ENCODE assay signal across 8 cellular contexts in the genomic region with DNA sequence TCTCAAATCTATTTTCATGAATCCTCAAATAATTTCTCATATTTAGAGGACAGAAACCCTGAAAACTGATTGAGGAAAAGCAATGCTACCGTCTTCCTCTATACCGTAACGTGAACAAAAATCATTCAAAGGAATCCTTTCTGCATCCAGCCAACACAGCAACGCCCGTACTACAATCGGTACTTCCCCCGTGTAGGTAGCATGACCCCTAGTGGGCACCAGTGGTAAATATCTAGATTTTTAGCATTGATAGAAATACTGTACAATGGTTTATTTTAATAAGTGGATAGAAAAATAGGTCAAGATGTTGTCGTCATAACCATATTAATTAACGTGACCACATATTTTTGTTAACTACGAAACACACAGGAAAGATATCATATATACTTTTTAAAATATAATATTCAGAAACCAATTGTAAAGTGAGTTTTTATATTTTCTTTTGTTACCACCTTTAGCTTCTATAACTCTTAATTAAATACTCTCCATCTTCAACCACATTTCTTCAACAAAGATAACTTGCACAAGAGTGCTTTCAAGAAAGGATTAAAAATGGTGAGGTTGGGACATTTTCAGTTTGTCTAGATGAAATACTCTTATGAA.
DNase-seq lines count a peak whose midpoint lies in the region; ATAC-seq and TF ChIP-seq lines count a peak whose summit lies in the region.

No MANE protein-coding gene starts in this region.

- no peaks in the 10 kb centered on the region for H3K36me3 ChIP-seq in body of pancreas (replicated peaks in 1 of 2; ENCODE audit: insufficient read depth in 1 of 2, low read depth in 2 of 2)

- TF ChIP-seq POLR2A in body of pancreas (IDR thresholded peaks at IDR 0.05) = no peak

- peaks cover 0 to 6% (median 0%) of the 10 kb centered on the region in 3 donors for H3K9me3 ChIP-seq in body of pancreas

- no peaks in the 10 kb centered on the region for H3K36me3 Mint-ChIP-seq in type B pancreatic cell

- H3K27me3 ChIP-seq in body of pancreas = no peaks in the 10 kb centered on the region

- no peak overlapping the region for H3K4me3 Mint-ChIP-seq in type B pancreatic cell

- H3K27ac ChIP-seq in body of pancreas = no peak overlapping the region

- no peaks in the 10 kb centered on the region for H3K4me1 ChIP-seq in body of pancreas

- H3K27ac Mint-ChIP-seq in type B pancreatic cell = no peak overlapping the region

- ATAC-seq in GM19023 (IDR thresholded peaks at IDR 0.05; ENCODE audit: unreplicated experiment) = peak; percentile 78
- ATAC-seq in HG03097 (IDR thresholded peaks at IDR 0.05; ENCODE audit: low FRiP score, unreplicated experiment) = peak; percentile 81
- no peak for ATAC-seq in body of pancreas

- intact Hi-C loops in body of pancreas (cut with DNase I) = no loop called here

- peaks cover 5% of the 10 kb centered on the region for H3K4me1 Mint-ChIP-seq in type B pancreatic cell (ENCODE audit: unreplicated experiment)

- TF ChIP-seq CTCF in body of pancreas (IDR thresholded peaks at IDR 0.05) (peak in 5 of 7 experiments; percentile 30 to 37 (median 31)), type B pancreatic cell (conservative IDR thresholded peaks at IDR 0.05) (peak; percentile 90)

- peak; percentile 13 for DNase-seq in DMS 273 treated with DMSO at 0.1 percent for 48 hours (lab: John Stamatoyannopoulos, UW)
- peak; percentile 89 for DNase-seq in NCI-H748 (lab: John Stamatoyannopoulos, UW; ENCODE audit: unreplicated experiment)
- DNase-seq in body of pancreas = no peak
- peak; percentile 45 for DNase-seq in kidney tubule cell (ENCODE audit: low spot score)
- DNase-seq in type B pancreatic cell (ENCODE audit: extremely low spot score, unreplicated experiment) = no peak
- no peak for DNase-seq in ureter (ENCODE audit: low spot score)

- H3K27me3 Mint-ChIP-seq in type B pancreatic cell = peaks cover 18% of the 10 kb centered on the region

- 11 to 13% methylated on average over 10 of the region's 10 CpGs for WGBS in body of pancreas, 2 donors

- no peak overlapping the region for H3K4me3 ChIP-seq in body of pancreas

- H3K9me3 Mint-ChIP-seq in type B pancreatic cell = no peaks in the 10 kb centered on the region

Comparison
In these comparisons a context has a peak if more than half of its experiments do, and no peak if none do; other contexts are left out.
1. DNase-seq: peak in DMS 273 treated with DMSO at 0.1 percent for 48 hours (single experiment), NCI-H748 (single experiment) and kidney tubule cell (single experiment); none in body of pancreas (0 of 4), type B pancreatic cell (single experiment) and ureter (single experiment).